In genomic region chr11:18457435-18457834, GRCh38 we compare ENCODE assay signal across 15 cellular contexts. TPM values are rescaled to one million over a fixed set of nuclear protein-coding genes. Genes with fewer than 3 reads are reported as not detected.
A peak's percentile ranks its signal among the peaks of the same experiment; 100 is the strongest.
DNase-seq lines count a peak whose midpoint lies in the region; ATAC-seq and FAIRE-seq lines count a peak whose summit lies in the region.
"Had no signal": no experiment of that assay in that cellular context is flagged by ENCODE, and none has a peak within 500 bp of the region (broad histone marks: within the 10 kb centered on the region; RNA-seq: fewer than 3 reads in every experiment).

No MANE protein-coding gene starts in this region.

- H3K9me3 ChIP-seq in small intestine (ENCODE audit: control insufficient read depth, low read depth) = no peaks in the 10 kb centered on the region

- no peak overlapping the region for H3K27ac ChIP-seq in epithelial cell of prostate
- no peak overlapping the region for H3K27ac ChIP-seq in small intestine (ENCODE audit: low read depth in 1 of 2, low read length in 1 of 2)
- H3K27ac ChIP-seq: skin epidermis had no signal

- FAIRE-seq in RCC 7860 (lab: Jason Lieb, UNC) = no peak
- no peak for FAIRE-seq in small intestine (lab: Jason Lieb, UNC)

- peak; percentile 27 for DNase-seq in HT-29 (ENCODE audit: low spot score)
- DNase-seq in RCC 7860 (ENCODE audit: low spot score) = peak; percentile 57
- DNase-seq in epithelial cell of prostate (ENCODE audit: low read depth, low spot score) = peak; percentile 12
- DNase-seq in small intestine = peak; percentile 89
- DNase-seq in stimulated activated CD8-positive, alpha-beta memory T cell treated with anti-CD3 and anti-CD28 coated beads, Interleukin-4, amount 100 ng/mL, for 48 hours = no peak
- DNase-seq in NCI-H2227 (lab: John Stamatoyannopoulos, UW; ENCODE audit: unreplicated experiment) = no peak
- DNase-seq: activated T-cell treated with anti-CD3 and anti-CD28 coated beads, Interleukin-2, amount 50 U/mL, for 48 hours; CD8-positive, alpha-beta T cell; head of caudate nucleus; KBM-7; NCI-H2081 had no signal

- H3K4me1 ChIP-seq in small intestine (ENCODE audit: control insufficient read depth in 2 of 2, insufficient read depth in 1 of 2, low read depth in 1 of 2, low read length in 1 of 2) = peaks cover 0 to 3% of the 10 kb centered on the region in 2 donors

- H3K4me3 ChIP-seq in small intestine (ENCODE audit: low read depth in 1 of 2, low read length in 2 of 2) = no peak overlapping the region
- H3K4me3 ChIP-seq: skin epidermis had no signal

- no peak for ATAC-seq in GM21381 (IDR thresholded peaks at IDR 0.05; ENCODE audit: unreplicated experiment)
- ATAC-seq: CD8-positive, alpha-beta T cell had no signal

- WGBS in small intestine, 3 donors = 6 to 36% (median 26%) methylated on average over 3 of the region's 3 CpGs

- no peaks in the 10 kb centered on the region for H3K36me3 ChIP-seq in small intestine (ENCODE audit: control insufficient read depth in 2 of 2, insufficient read depth in 2 of 2, low read length in 2 of 2)

- H3K27me3 ChIP-seq in small intestine (ENCODE audit: control insufficient read depth in 2 of 2, insufficient read depth in 2 of 2, low read length in 2 of 2) = peaks cover 0 to 1% of the 10 kb centered on the region in 2 donors

RNA-seq across cellular contexts. Expression of gene LDHAL6A, which starts 1.8 kb away (rescaled TPM):
- not detected in 2 replicates for total RNA-seq in HT-29 (2014; rRNA removed; shearing (Covaris generic))
- polyA plus RNA-seq in small intestine = under 1 TPM in 1 of 3 donors, not detected in 2; 0.04 TPM
- total RNA-seq: CD8-positive, alpha-beta T cell; endodermal cell had no signal

RNA-seq across cellular contexts. Expression of gene LDHC, which starts 45.3 kb away (rescaled TPM):
- total RNA-seq in HT-29 (2014; rRNA removed; shearing (Covaris generic)) = not detected in 2 replicates
- 1 to 10 TPM in 2 of 3 donors, under 1 TPM in 1; 0.07 to 5.1 (median 4.9) TPM for polyA plus RNA-seq in small intestine
- total RNA-seq: CD8-positive, alpha-beta T cell; temporal lobe had no signal

Comparison
In these comparisons a context has a peak if more than half of its experiments do, and no peak if none do; other contexts are left out.
1. DNase-seq: peak in HT-29 (single experiment), RCC 7860 (single experiment), epithelial cell of prostate (single experiment) and small intestine (single experiment); none in stimulated activated CD8-positive, alpha-beta memory T cell treated with anti-CD3 and anti-CD28 coated beads, Interleukin-4, amount 100 ng/mL, for 48 hours (single experiment) and NCI-H2227 (single experiment).